In genomic region chr17:55770220-55770870, GRCh38 we compare ENCODE assay signal across 8 cellular contexts. TPM values are rescaled to one million over a fixed set of nuclear protein-coding genes. Genes with fewer than 3 reads are reported as not detected.
DNase-seq lines count a peak whose midpoint lies in the region; ATAC-seq and TF ChIP-seq lines count a peak whose summit lies in the region.

No MANE protein-coding gene starts in this region.

- no peak overlapping the region for H2AFZ ChIP-seq in GM23338

- TF ChIP-seq CTCF in AG10803 (conservative IDR thresholded peaks at IDR 0.05; ENCODE audit: low read length) (peak; percentile 68), GM23338 (conservative IDR thresholded peaks at IDR 0.05; ENCODE audit: low read depth in 2 of 2) (peak; percentile 56 to 71), mesothelial cell of epicardium (IDR thresholded peaks at IDR 0.05; ENCODE audit: unreplicated experiment) (peak; percentile 65)

- H3K79me2 ChIP-seq in GM23338 (replicated peaks; ENCODE audit: insufficient read depth) = 0 out of 2 replicates have a peak, but pooled peaks cover 3% of the 10 kb centered on the region

- no peaks in the 10 kb centered on the region for H4K20me1 ChIP-seq in GM23338 (replicated peaks; ENCODE audit: insufficient read depth)

- no peaks in the 10 kb centered on the region for H3K27me3 ChIP-seq in GM23338 (ENCODE audit: insufficient read depth)

- no peaks in the 10 kb centered on the region for H3K36me3 ChIP-seq in GM23338 (ENCODE audit: insufficient read depth)

- H3K9me2 ChIP-seq in GM23338 (ENCODE audit: insufficient read depth) = no peaks in the 10 kb centered on the region

- intact Hi-C loops in activated CD4-positive, alpha-beta T cell treated with anti-CD3 and anti-CD28 coated beads, Interleukin-2, amount 10 ng/mL, durations not matched to agents 24 days and 14 days (cut with micrococcal nuclease) = loop anchor here (2.0 kb wide), 1 partner anchor 244 kb away; no protein-coding TSS in a partner anchor

- H3K27ac Mint-ChIP-seq in GM23338 (no peak overlapping the region), mesothelial cell of epicardium (no peak overlapping the region)
- no peak overlapping the region for H3K27ac Mint-ChIP-seq in activated CD4-positive, alpha-beta T cell treated with anti-CD3 and anti-CD28 coated beads, Interleukin-2, amount 10 ng/mL, durations not matched to agents 24 days and 14 days
- H3K27ac Mint-ChIP-seq in activated naive CD4-positive, alpha-beta T cell treated with anti-CD3 and anti-CD28 coated beads, Interleukin-2, amount 50 U/mL, for 72 hours = peak overlapping the region in 1 of 2 donors; percentile 52

- H3K4me3 ChIP-seq in AG10803 (ENCODE audit: low read length) (no peak overlapping the region), GM23338 (no peak overlapping the region)

- no peaks in the 10 kb centered on the region for H3K4me1 ChIP-seq in GM23338 (ENCODE audit: insufficient read depth)

- no peak overlapping the region for H3K4me2 ChIP-seq in GM23338

- no peaks in the 10 kb centered on the region for H3K9me3 Mint-ChIP-seq in GM23338
- H3K9me3 Mint-ChIP-seq in mesothelial cell of epicardium = no peaks in the 10 kb centered on the region
- H3K9me3 Mint-ChIP-seq in activated CD4-positive, alpha-beta T cell treated with anti-CD3 and anti-CD28 coated beads, Interleukin-2, amount 10 ng/mL, durations not matched to agents 24 days and 14 days = no peaks in the 10 kb centered on the region
- H3K9me3 Mint-ChIP-seq in activated naive CD4-positive, alpha-beta T cell treated with anti-CD3 and anti-CD28 coated beads, Interleukin-2, amount 50 U/mL, for 72 hours = no peaks in the 10 kb centered on the region

- H3K4me1 Mint-ChIP-seq in GM23338 = no peaks in the 10 kb centered on the region
- H3K4me1 Mint-ChIP-seq in mesothelial cell of epicardium = peaks cover 6% of the 10 kb centered on the region
- H3K4me1 Mint-ChIP-seq in activated CD4-positive, alpha-beta T cell treated with anti-CD3 and anti-CD28 coated beads, Interleukin-2, amount 10 ng/mL, durations not matched to agents 24 days and 14 days = no peaks in the 10 kb centered on the region

- no peaks in the 10 kb centered on the region for H3F3A ChIP-seq in GM23338 (replicated peaks; ENCODE audit: low read depth)

- H3K27me3 Mint-ChIP-seq in GM23338 (ENCODE audit: insufficient read depth, low read depth, poor library complexity) = peaks cover 6% of the 10 kb centered on the region
- no peaks in the 10 kb centered on the region for H3K27me3 Mint-ChIP-seq in mesothelial cell of epicardium (ENCODE audit: low read depth)
- no peaks in the 10 kb centered on the region for H3K27me3 Mint-ChIP-seq in activated CD4-positive, alpha-beta T cell treated with anti-CD3 and anti-CD28 coated beads, Interleukin-2, amount 10 ng/mL, durations not matched to agents 24 days and 14 days

- peak; percentile 71 for ATAC-seq in GM23338
- no peak for ATAC-seq in activated naive CD4-positive, alpha-beta T cell treated with anti-CD3 and anti-CD28 coated beads, Interleukin-2, amount 50 U/mL, for 72 hours

- H3K4me3 Mint-ChIP-seq in GM23338 = no peak overlapping the region
- no peak overlapping the region for H3K4me3 Mint-ChIP-seq in mesothelial cell of epicardium
- H3K4me3 Mint-ChIP-seq in activated CD4-positive, alpha-beta T cell treated with anti-CD3 and anti-CD28 coated beads, Interleukin-2, amount 10 ng/mL, durations not matched to agents 24 days and 14 days = no peak overlapping the region

- DNase-seq in AG10803 (ENCODE audit: low read depth) = peak; percentile 72
- peak; percentile 76 for DNase-seq in GM23338 (ENCODE audit: low spot score)
- peak; percentile 36 for DNase-seq in NCI-H748 (lab: John Stamatoyannopoulos, UW; ENCODE audit: unreplicated experiment)
- DNase-seq in dedifferentiated amniotic fluid mesenchymal stem cell (ENCODE audit: extremely low spot score) = peak; percentile 55
- DNase-seq in mesothelial cell of epicardium (ENCODE audit: low spot score in 2 of 2, unreplicated experiment in 2 of 2) = no peak
- no peak for DNase-seq in activated CD4-positive, alpha-beta T cell treated with anti-CD3 and anti-CD28 coated beads, Interleukin-2, amount 10 ng/mL, durations not matched to agents 24 days and 14 days
- no peak for DNase-seq in activated T-cell treated with anti-CD3 and anti-CD28 coated beads, Interleukin-2, amount 50 U/mL, for 48 hours
- DNase-seq in activated naive CD4-positive, alpha-beta T cell treated with anti-CD3 and anti-CD28 coated beads, Interleukin-2, amount 50 U/mL, for 72 hours (ENCODE audit: low spot score in 2 of 2) = no peak

- no peak overlapping the region for H3K27ac ChIP-seq in GM23338 (ENCODE audit: low read depth)

- H3K36me3 Mint-ChIP-seq in GM23338 (ENCODE audit: low read depth) = peaks cover 7% of the 10 kb centered on the region; the same call in 2 of the 3 replicates
- peaks cover 35% of the 10 kb centered on the region for H3K36me3 Mint-ChIP-seq in mesothelial cell of epicardium
- H3K36me3 Mint-ChIP-seq in activated CD4-positive, alpha-beta T cell treated with anti-CD3 and anti-CD28 coated beads, Interleukin-2, amount 10 ng/mL, durations not matched to agents 24 days and 14 days (ENCODE audit: low read depth) = peaks cover 1% of the 10 kb centered on the region
- H3K36me3 Mint-ChIP-seq in activated naive CD4-positive, alpha-beta T cell treated with anti-CD3 and anti-CD28 coated beads, Interleukin-2, amount 50 U/mL, for 72 hours = peaks cover 6 to 14% of the 10 kb centered on the region in 2 donors

TF ChIP-seq in GM23338, 12 proteins besides CTCF, POLR2A, EP300 and RAD21 (continues in another document):
- TF ChIP-seq JUNB (IDR thresholded peaks at IDR 0.05; ENCODE audit: unreplicated experiment) = no peak
- TF ChIP-seq ZNF331 (CRISPR knock-in tag; IDR thresholded peaks at IDR 0.05; ENCODE audit: low read depth) = no peak
- no peak for TF ChIP-seq CREB1 (CRISPR knock-in tag; IDR thresholded peaks at IDR 0.05; ENCODE audit: low read depth)
- TF ChIP-seq EZH2phosphoT487 (IDR thresholded peaks at IDR 0.05; ENCODE audit: unreplicated experiment) = no peak
- TF ChIP-seq ETS1 (IDR thresholded peaks at IDR 0.05) = no peak
- no peak for TF ChIP-seq STAT1 (IDR thresholded peaks at IDR 0.05; ENCODE audit: unreplicated experiment)
- TF ChIP-seq ZNF114 (CRISPR knock-in tag; IDR thresholded peaks at IDR 0.05) = no peak

RNA-seq across cellular contexts. Expression of gene PCTP, which starts 19.5 kb away (rescaled TPM):
- total RNA-seq in GM23338 (2014; rRNA removed; shearing (Covaris generic)) = 12.3 and 18.0 TPM in 2 replicates
- 6.4 and 6.9 TPM in 2 replicates for polyA plus RNA-seq in GM23338 (2016; fragmentation: Nextera tagmentation; extraction: Ambion mirVana)
- 13.3 to 15.8 TPM (median 13.3 TPM) in 3 replicates for total RNA-seq in mesothelial cell of epicardium
- total RNA-seq in activated CD4-positive, alpha-beta T cell treated with anti-CD3 and anti-CD28 coated beads, Interleukin-2, amount 10 ng/mL, durations not matched to agents 24 days and 14 days = 5.4 and 6.4 TPM in 2 replicates
- 10 to 100 TPM; 11.0 to 11.5 TPM for total RNA-seq in activated naive CD4-positive, alpha-beta T cell treated with anti-CD3 and anti-CD28 coated beads, Interleukin-2, amount 50 U/mL, for 72 hours

RNA-seq across cellular contexts. Expression of gene TMEM100, which starts 47.7 kb away (rescaled TPM):
- 0.10 TPM in 1 of 2 replicates, not detected in the other for total RNA-seq in GM23338 (2014; rRNA removed; shearing (Covaris generic))
- 0.52 and 0.73 TPM in 2 replicates for polyA plus RNA-seq in GM23338 (2016; fragmentation: Nextera tagmentation; extraction: Ambion mirVana)
- 4.9 to 5.1 TPM (median 5.0 TPM) in 3 replicates for total RNA-seq in mesothelial cell of epicardium
- total RNA-seq in activated CD4-positive, alpha-beta T cell treated with anti-CD3 and anti-CD28 coated beads, Interleukin-2, amount 10 ng/mL, durations not matched to agents 24 days and 14 days = not detected in 2 replicates
- total RNA-seq in activated naive CD4-positive, alpha-beta T cell treated with anti-CD3 and anti-CD28 coated beads, Interleukin-2, amount 50 U/mL, for 72 hours = not detected

Comparison
In these comparisons a context has a peak if more than half of its experiments do, and no peak if none do; other contexts are left out.
1. DNase-seq: peak in AG10803 (single experiment), GM23338 (single experiment), NCI-H748 (single experiment) and dedifferentiated amniotic fluid mesenchymal stem cell (single experiment); none in mesothelial cell of epicardium (0 of 2), activated CD4-positive, alpha-beta T cell treated with anti-CD3 and anti-CD28 coated beads, Interleukin-2, amount 10 ng/mL, durations not matched to agents 24 days and 14 days (single experiment), activated T-cell treated with anti-CD3 and anti-CD28 coated beads, Interleukin-2, amount 50 U/mL, for 48 hours (0 of 2) and activated naive CD4-positive, alpha-beta T cell treated with anti-CD3 and anti-CD28 coated beads, Interleukin-2, amount 50 U/mL, for 72 hours (0 of 2).
2. Peak in every context shown above with its lines, with median percentiles within 50 percentile points of each other: CTCF ChIP-seq.